ENCODE assay signal across 8 cellular contexts in genomic region chr6:31158140-31158862, GRCh38. TPM values are rescaled to one million over a fixed set of nuclear protein-coding genes. Genes with fewer than 3 reads are reported as not detected.
DNase-seq lines count a peak whose midpoint lies in the region; ATAC-seq and TF ChIP-seq lines count a peak whose summit lies in the region.

TSS of gene TCF19 (plus strand) at chr6:31158589. CDS start at chr6:31159470, 881 bp downstream.

- peak within 1 kb of the TSS; percentile 88 for H3K4me3 Mint-ChIP-seq in GM23338
- peak within 1 kb of the TSS; percentile 78 to 98 for H3K4me3 Mint-ChIP-seq in activated T-cell treated with anti-CD3 and anti-CD28 coated beads, Interleukin-2, amount 50 U/mL, for 72 hours

- ATAC-seq in GM23338 (peak; percentile 78), esophagus mucosa (peak; percentile 95)
- peak; percentile 92 to 93 for ATAC-seq in activated T-cell treated with anti-CD3 and anti-CD28 coated beads, Interleukin-2, amount 50 U/mL, for 72 hours (replicated peaks in 1 of 2)

- peak within 1 kb of the TSS; percentile 86 for H3K27ac Mint-ChIP-seq in GM23338
- H3K27ac Mint-ChIP-seq in activated T-cell treated with anti-CD3 and anti-CD28 coated beads, Interleukin-2, amount 50 U/mL, for 72 hours = peak within 1 kb of the TSS; percentile 85

- H4K20me1 ChIP-seq in GM23338 (replicated peaks; ENCODE audit: insufficient read depth) = peaks cover 8% of the 10 kb centered on the region

- peaks cover 39% of the 10 kb centered on the region for H3F3A ChIP-seq in GM23338 (replicated peaks; ENCODE audit: low read depth)

- H3K4me1 Mint-ChIP-seq in GM23338 = peaks cover 39% of the 10 kb centered on the region
- peaks cover 61% of the 10 kb centered on the region for H3K4me1 Mint-ChIP-seq in activated T-cell treated with anti-CD3 and anti-CD28 coated beads, Interleukin-2, amount 50 U/mL, for 72 hours (ENCODE audit: low read depth)

- H3K27me3 ChIP-seq in GM23338 (ENCODE audit: insufficient read depth) = 0 out of 2 replicates have a peak, but pooled peaks cover 2% of the 10 kb centered on the region

- peak within 1 kb of the TSS; percentile 100 for H3K4me2 ChIP-seq in GM23338

- H3K4me3 ChIP-seq in GM23338 = peak within 1 kb of the TSS; percentile 75

- H3K4me1 ChIP-seq in GM23338 (ENCODE audit: insufficient read depth) = peaks cover 40% of the 10 kb centered on the region

- H3K79me2 ChIP-seq in GM23338 (replicated peaks; ENCODE audit: insufficient read depth) = 0 out of 2 replicates have a peak, but pooled peaks cover 16% of the 10 kb centered on the region

- H3K9me3 Mint-ChIP-seq in GM23338 = no peaks in the 10 kb centered on the region
- no peaks in the 10 kb centered on the region for H3K9me3 Mint-ChIP-seq in activated T-cell treated with anti-CD3 and anti-CD28 coated beads, Interleukin-2, amount 50 U/mL, for 72 hours

- DNase-seq in Daoy (ENCODE audit: low read depth) = peak; percentile 100
- peak; percentile 99 for DNase-seq in GM23338 (ENCODE audit: low spot score)
- DNase-seq in Kasumi-1 (lab: John Stamatoyannopoulos, UW) = peak; percentile 98 to 99
- peak; percentile 99 for DNase-seq in RKO (ENCODE audit: low spot score)
- peak; percentile 99 for DNase-seq in activated T-cell treated with anti-CD3 and anti-CD28 coated beads, Interleukin-2, amount 50 U/mL, for 72 hours
- DNase-seq in myocyte (ENCODE audit: low read depth) = peak; percentile 100
- peak; percentile 99 for DNase-seq in stimulated activated CD8-positive, alpha-beta memory T cell treated with anti-CD3 and anti-CD28 coated beads, Interleukin-7, amount 100 ng/mL, for 4 hours (ENCODE audit: low read depth in 2 of 2)

- peak within 1 kb of the TSS; percentile 79; the same call in 1 of the 2 replicates for H3K27ac ChIP-seq in GM23338 (ENCODE audit: low read depth)

- H3K36me3 ChIP-seq in GM23338 (ENCODE audit: insufficient read depth) = peaks cover 6% of the 10 kb centered on the region

- no peaks in the 10 kb centered on the region for H3K9me2 ChIP-seq in GM23338 (ENCODE audit: insufficient read depth)

- TF ChIP-seq CTCF in GM23338 (conservative IDR thresholded peaks at IDR 0.05; ENCODE audit: low read depth in 2 of 2) = no peak

- peaks cover 17% of the 10 kb centered on the region for H3K27me3 Mint-ChIP-seq in GM23338 (ENCODE audit: insufficient read depth, low read depth, poor library complexity)
- H3K27me3 Mint-ChIP-seq in activated T-cell treated with anti-CD3 and anti-CD28 coated beads, Interleukin-2, amount 50 U/mL, for 72 hours (ENCODE audit: low read depth) = no peaks in the 10 kb centered on the region

- H3K36me3 Mint-ChIP-seq in GM23338 (ENCODE audit: low read depth) = peaks cover 55% of the 10 kb centered on the region
- peaks cover 13 to 37% of the 10 kb centered on the region in 2 donors for H3K36me3 Mint-ChIP-seq in activated T-cell treated with anti-CD3 and anti-CD28 coated beads, Interleukin-2, amount 50 U/mL, for 72 hours (ENCODE audit: insufficient read depth in 2 of 2)

- peak within 1 kb of the TSS; percentile 87; the same call in 1 of the 2 replicates for H2AFZ ChIP-seq in GM23338

TF ChIP-seq in GM23338, 12 proteins besides CTCF, POLR2A, EP300 and RAD21:
- TF ChIP-seq POLR2AphosphoS5 (IDR thresholded peaks at IDR 0.05; ENCODE audit: low read depth) (peak; percentile 69), CREB1 (CRISPR knock-in tag; IDR thresholded peaks at IDR 0.05; ENCODE audit: low read depth) (peak; percentile 59), NANOG (IDR thresholded peaks at IDR 0.05; ENCODE audit: borderline replicate concordance) (no peak)

RNA-seq across cellular contexts. Expression of gene TCF19, which starts in this region (rescaled TPM):
- total RNA-seq in Daoy (2014; rRNA removed; shearing (Covaris generic)) = 47.5 and 48.2 TPM in 2 replicates
- total RNA-seq in GM23338 (2014; rRNA removed; shearing (Covaris generic)) = 11.1 and 11.2 TPM in 2 replicates
- 7.1 and 8.3 TPM in 2 replicates for polyA plus RNA-seq in GM23338 (2016; fragmentation: Nextera tagmentation; extraction: Ambion mirVana)
- 10 to 100 TPM; 63.8 to 82.7 TPM for total RNA-seq in activated T-cell treated with anti-CD3 and anti-CD28 coated beads, Interleukin-2, amount 50 U/mL, for 72 hours
- total RNA-seq in esophagus mucosa (14.8 TPM), myocyte (2.8 and 4.0 TPM in 2 replicates)
- polyA plus RNA-seq in myocyte (2012) = 2.4 TPM

Comparison
In these comparisons a context has a peak if more than half of its experiments do, and no peak if none do; other contexts are left out.
1. Peak in every context shown above with its lines: DNase-seq, ATAC-seq, H3K4me3 ChIP-seq and H3K27ac ChIP-seq.